Comparison of ENCODE assay signal across 16 cellular contexts in the genomic region with DNA sequence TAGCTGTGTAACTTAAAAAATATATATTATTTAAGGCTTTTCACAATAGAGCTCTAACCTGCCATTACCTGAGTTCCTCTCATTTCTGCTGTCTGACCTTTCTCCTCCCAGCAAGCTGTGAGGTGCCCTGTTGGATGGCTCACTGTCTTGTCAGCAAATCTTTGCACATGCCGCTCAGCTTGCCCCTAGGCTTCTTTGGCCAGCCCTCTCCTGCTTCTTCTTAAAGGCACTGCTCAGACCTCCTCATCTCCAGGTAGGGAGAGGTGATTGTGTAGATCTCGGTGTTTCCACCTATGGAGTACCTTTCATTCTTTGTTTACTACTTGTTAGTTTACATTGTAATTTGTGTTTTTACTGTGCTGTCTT.
"Had no signal": no experiment of that assay in that cellular context is flagged by ENCODE, and none has a peak within 500 bp of the region (broad histone marks: within the 10 kb centered on the region; RNA-seq: fewer than 3 reads in every experiment).

No MANE protein-coding gene starts in this region.

- H3K4me3 Mint-ChIP-seq: activated CD8-positive, alpha-beta memory T cell treated with anti-CD3 and anti-CD28 coated beads, Interleukin-2, amount 10 ng/mL, durations not matched to agents 7 days and 5 days; activated naive CD8-positive, alpha-beta T cell; naive thymus-derived CD4-positive, alpha-beta T cell; stimulated activated naive B cell treated with anti-CD40 and anti-IgM and Interleukin-4, amounts not matched to agents 10 μg/mL and 1 μg/mL and 100 μg/mL, for 72 hours; T-cell had no signal

- H3K27me3 Mint-ChIP-seq: activated CD8-positive, alpha-beta memory T cell treated with anti-CD3 and anti-CD28 coated beads, Interleukin-2, amount 10 ng/mL, durations not matched to agents 7 days and 5 days; activated naive CD8-positive, alpha-beta T cell; naive thymus-derived CD4-positive, alpha-beta T cell; stimulated activated naive B cell treated with anti-CD40 and anti-IgM and Interleukin-4, amounts not matched to agents 10 μg/mL and 1 μg/mL and 100 μg/mL, for 72 hours; T-cell had no signal

- H3K27ac Mint-ChIP-seq: activated CD8-positive, alpha-beta memory T cell treated with anti-CD3 and anti-CD28 coated beads, Interleukin-2, amount 10 ng/mL, durations not matched to agents 7 days and 5 days; activated naive CD8-positive, alpha-beta T cell; naive thymus-derived CD4-positive, alpha-beta T cell; stimulated activated naive B cell treated with anti-CD40 and anti-IgM and Interleukin-4, amounts not matched to agents 10 μg/mL and 1 μg/mL and 100 μg/mL, for 72 hours; T-cell had no signal

- DNase-seq: activated CD4-positive, alpha-beta T cell treated with anti-CD3 and anti-CD28 coated beads, Interleukin-2, amount 50 U/mL, for 4 hours; activated CD8-positive, alpha-beta memory T cell treated with anti-CD3 and anti-CD28 coated beads, Interleukin-2, amount 10 ng/mL, durations not matched to agents 7 days and 5 days; activated gamma-delta T cell treated with Interleukin-2 at 50 U/mL for 16 hours; cerebellar nuclear complex; cortex of kidney; esophagus squamous epithelium; heart right ventricle; mesendoderm; naive thymus-derived CD4-positive, alpha-beta T cell; spleen; stimulated activated CD4-positive, alpha-beta T cell treated with anti-CD3 and anti-CD28 coated beads, Interleukin-4, amount 100 ng/mL, for 4 hours; stimulated activated naive B cell treated with anti-CD40 and anti-IgM and Interleukin-4, amounts not matched to agents 10 μg/mL and 1 μg/mL and 100 μg/mL, for 72 hours; T-cell; T1000 had no signal

- ATAC-seq: heart right ventricle; naive thymus-derived CD4-positive, alpha-beta T cell; T-cell had no signal

- H3K4me3 ChIP-seq: esophagus squamous epithelium, heart right ventricle, spleen had no signal

- H3K9ac ChIP-seq: SK-N-SH had no signal

- H3K27ac ChIP-seq: heart right ventricle, spleen had no signal
